Comparison of ENCODE assay signal across 8 cellular contexts in genomic region chr4:159487284-159487747, GRCh38.
DNase-seq lines count a peak whose midpoint lies in the region; ATAC-seq and TF ChIP-seq lines count a peak whose summit lies in the region.

No MANE protein-coding gene starts in this region.

- H3K36me3 ChIP-seq in Loucy (ENCODE audit: insufficient read depth, low read length), result no peaks in the 10 kb centered on the region
- H3K36me3 ChIP-seq in SK-N-MC (ENCODE audit: insufficient read depth, low read length), result peaks cover 29% of the 10 kb centered on the region
- H3K36me3 ChIP-seq in right lobe of liver, result no peaks in the 10 kb centered on the region
- no peaks in the 10 kb centered on the region for H3K36me3 ChIP-seq in thyroid gland

- peak; percentile 86 for TF ChIP-seq CTCF in AG04450 (IDR thresholded peaks at IDR 0.05; ENCODE audit: low read depth, low read length)
- TF ChIP-seq CTCF in GM12865 (IDR thresholded peaks at IDR 0.05; ENCODE audit: insufficient read depth, low read depth, low read length, missing control alignments), result peak; percentile 73
- TF ChIP-seq CTCF in Loucy (conservative IDR thresholded peaks at IDR 0.05; ENCODE audit: low read length), result peak; percentile 93
- peak; percentile 68 to 92 (median 82) for TF ChIP-seq CTCF in right lobe of liver (IDR thresholded peaks at IDR 0.05)
- TF ChIP-seq CTCF in thyroid gland (IDR thresholded peaks at IDR 0.05), result peak; percentile 59 to 91 (median 82)

- H3K27me3 ChIP-seq in AG04450 (ENCODE audit: control insufficient read depth, insufficient read depth, low read length), result no peaks in the 10 kb centered on the region
- peaks cover 9% of the 10 kb centered on the region for H3K27me3 ChIP-seq in Loucy (ENCODE audit: insufficient read depth, low read length, poor library complexity, severe bottlenecking)
- no peaks in the 10 kb centered on the region for H3K27me3 ChIP-seq in right lobe of liver
- H3K27me3 ChIP-seq in thyroid gland, result no peaks in the 10 kb centered on the region

- no peak overlapping the region for H3K9ac ChIP-seq in Loucy (ENCODE audit: low read depth, low read length, poor library complexity, severe bottlenecking)
- peak overlapping the region; percentile 15 for H3K9ac ChIP-seq in SK-N-MC (ENCODE audit: insufficient read length)

- DNase-seq in AG04450 (ENCODE audit: low read depth, low spot score) (peak; percentile 44), GM12865 (ENCODE audit: low read depth) (peak; percentile 71), HEK293T (ENCODE audit: extremely low spot score) (peak; percentile 73), SK-N-MC (ENCODE audit: low read depth, low spot score) (peak; percentile 90), dedifferentiated amniotic fluid mesenchymal stem cell (ENCODE audit: extremely low spot score) (peak; percentile 73), right lobe of liver (peak; percentile 29 to 58 (median 53)), thyroid gland (peak; percentile 47 to 53)

- peak; percentile 95 to 98 (median 97) for ATAC-seq in right lobe of liver

- no peaks in the 10 kb centered on the region for H3K79me2 ChIP-seq in Loucy (ENCODE audit: insufficient read depth, low read length)

- no peaks in the 10 kb centered on the region for H3K9me2 ChIP-seq in Loucy (replicated peaks; ENCODE audit: low read depth, low read length)

- H3K4me3 ChIP-seq in AG04450 (ENCODE audit: low read depth, low read length) (no peak overlapping the region), GM12865 (ENCODE audit: low read depth, low read length) (no peak overlapping the region), Loucy (ENCODE audit: low read length, poor library complexity, severe bottlenecking) (no peak overlapping the region), SK-N-MC (peak overlapping the region; percentile 36), right lobe of liver (peak overlapping the region in 1 of 3 donors; percentile 5), thyroid gland (replicated peaks in 1 of 3) (no peak overlapping the region)

- POLR2A ChIA-PET in AG04450 (lab: Yijun Ruan, JAX), result no interaction called here
- POLR2A ChIA-PET in HEK293T (lab: Yijun Ruan, JAX), result no interaction called here

- no peak overlapping the region for H3K27ac ChIP-seq in AG04450 (ENCODE audit: low read depth, low read length)
- H3K27ac ChIP-seq in SK-N-MC, result peak overlapping the region; percentile 10; the same call in 1 of the 2 replicates
- no peak overlapping the region for H3K27ac ChIP-seq in right lobe of liver
- no peak overlapping the region for H3K27ac ChIP-seq in thyroid gland

- WGBS in right lobe of liver (ENCODE audit: insufficient coverage, low coverage, low lambda C conversion rate, missing lambda C conversion rate), result 5% methylated on average over 8 of the region's 8 CpGs
- 9 to 14% methylated on average over 8 of the region's 8 CpGs for WGBS in thyroid gland, 2 donors

- CTCF ChIA-PET in AG04450 (lab: Charles Lee) (interaction anchor here (0.6 to 1.8 kb wide), 9 partner anchors 8 to 151 kb away, joined by 3 to 9 read pairs (median 3); no protein-coding TSS in a partner anchor), HEK293T (lab: Yijun Ruan, JAX) (interaction anchor here (0.6 to 1.2 kb wide), 5 partner anchors 18 to 1767 kb away, joined by 3 to 4 read pairs (median 3); no protein-coding TSS in a partner anchor)

- H3K4me1 ChIP-seq in Loucy (ENCODE audit: insufficient read depth, low read length, poor library complexity, severe bottlenecking) (no peaks in the 10 kb centered on the region), right lobe of liver (peaks cover 0 to 17% (median 0%) of the 10 kb centered on the region in 4 donors), thyroid gland (peaks cover 0 to 3% of the 10 kb centered on the region in 2 donors)

- intact Hi-C loops in right lobe of liver (cut with DNase I), result no loop called here
- intact Hi-C loops in thyroid gland (cut with DNase I), result no loop called here

- H3K9me3 ChIP-seq in AG04450 (ENCODE audit: control insufficient read depth, insufficient read depth, low read length), result no peaks in the 10 kb centered on the region
- H3K9me3 ChIP-seq in Loucy (ENCODE audit: insufficient read depth, low read depth, low read length), result no peaks in the 10 kb centered on the region
- no peaks in the 10 kb centered on the region for H3K9me3 ChIP-seq in SK-N-MC (ENCODE audit: low read depth, low read length)
- no peaks in the 10 kb centered on the region for H3K9me3 ChIP-seq in right lobe of liver
- no peaks in the 10 kb centered on the region for H3K9me3 ChIP-seq in thyroid gland

- H2AFZ ChIP-seq in Loucy (ENCODE audit: low read length), result peak overlapping the region; percentile 48; the same call in 1 of the 2 replicates

- no peaks in the 10 kb centered on the region for H4K20me1 ChIP-seq in Loucy (ENCODE audit: insufficient read depth, low read length, poor library complexity, severe bottlenecking)

- no peaks in the 10 kb centered on the region for H3F3A ChIP-seq in Loucy (ENCODE audit: low read depth)

- peak overlapping the region; percentile 46 for H3K4me2 ChIP-seq in Loucy (ENCODE audit: low read depth, low read length, poor library complexity, severe bottlenecking)

- TF ChIP-seq POLR2A in right lobe of liver (IDR thresholded peaks at IDR 0.05), result no peak
- TF ChIP-seq POLR2A in thyroid gland (IDR thresholded peaks at IDR 0.05), result no peak

TF ChIP-seq in HEK293T, 16 proteins besides CTCF, POLR2A, EP300 and RAD21:
- no peak for TF ChIP-seq HDGF (IDR thresholded peaks at IDR 0.05; ENCODE audit: borderline replicate concordance)
- no peak for TF ChIP-seq SUZ12 (IDR thresholded peaks at IDR 0.05)
- TF ChIP-seq FOXA1 (IDR thresholded peaks at IDR 0.05), result no peak
- TF ChIP-seq SP1 (IDR thresholded peaks at IDR 0.05), result no peak
- no peak for TF ChIP-seq PKNOX1 (IDR thresholded peaks at IDR 0.05)
- TF ChIP-seq L3MBTL2 (conservative IDR thresholded peaks at IDR 0.05), result no peak
- no peak for TF ChIP-seq FOXM1 (IDR thresholded peaks at IDR 0.05; ENCODE audit: borderline replicate concordance)
- TF ChIP-seq LEF1 (IDR thresholded peaks at IDR 0.05; ENCODE audit: borderline replicate concordance), result no peak
- TF ChIP-seq BHLHE40 (IDR thresholded peaks at IDR 0.05; ENCODE audit: borderline replicate concordance), result no peak
- TF ChIP-seq TARDBP (IDR thresholded peaks at IDR 0.05), result no peak
- no peak for TF ChIP-seq CTBP1 (IDR thresholded peaks at IDR 0.05; ENCODE audit: borderline replicate concordance)
- no peak for TF ChIP-seq ARNT (IDR thresholded peaks at IDR 0.05)
- TF ChIP-seq NFRKB (IDR thresholded peaks at IDR 0.05), result no peak
- no peak for TF ChIP-seq ELF4 (IDR thresholded peaks at IDR 0.05)
- TF ChIP-seq ZNF384 (IDR thresholded peaks at IDR 0.05), result no peak
- TF ChIP-seq FOXK2 (IDR thresholded peaks at IDR 0.05), result no peak
